ENCODE assay signal across 14 cellular contexts in the genomic region with DNA sequence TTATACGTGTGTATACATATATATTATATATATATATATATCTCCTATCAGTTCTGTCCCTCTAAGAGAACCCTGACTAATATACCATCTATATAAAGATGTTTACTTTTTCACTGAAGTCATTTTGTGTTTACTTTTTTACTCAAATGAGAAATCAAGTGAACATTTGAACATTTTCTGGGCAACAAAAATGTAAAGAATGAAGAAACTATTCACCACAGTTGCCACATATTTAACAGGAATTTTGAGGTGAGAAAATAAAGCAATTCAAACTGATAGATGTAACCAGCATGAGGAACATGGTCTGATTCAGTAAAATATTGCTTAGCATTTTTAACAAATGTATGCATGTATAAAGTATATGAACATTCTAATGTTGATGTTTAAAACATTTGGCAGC.
"Had no signal": no experiment of that assay in that cellular context is flagged by ENCODE, and none has a peak within 500 bp of the region (broad histone marks: within the 10 kb centered on the region; RNA-seq: fewer than 3 reads in every experiment).

No MANE protein-coding gene starts in this region.

- H3K9me3 ChIP-seq: mucosa of descending colon, neutrophil had no signal

- H3K36me3 ChIP-seq: neutrophil had no signal

- H3K27me3 ChIP-seq: hepatocyte, neutrophil had no signal

- H3K4me3 ChIP-seq: coronary artery, hepatocyte, mucosa of descending colon had no signal

- DNase-seq: effector CD4-positive, alpha-beta T cell; endodermal cell; foreskin melanocyte; head of caudate nucleus; mucosa of descending colon; naive thymus-derived CD8-positive, alpha-beta T cell; right cardiac atrium; small intestine; stimulated activated CD4-positive, alpha-beta T cell treated with anti-CD3 and anti-CD28 coated beads, Interleukin-2, amount 100 ng/mL, for 48 hours; stimulated activated naive CD4-positive, alpha-beta T cell treated with Interleukin-2 at 50 U/mL for 16 hours; trophoblast cell had no signal

- H3K27ac ChIP-seq: coronary artery, hepatocyte, neutrophil had no signal
